In the genomic region with DNA sequence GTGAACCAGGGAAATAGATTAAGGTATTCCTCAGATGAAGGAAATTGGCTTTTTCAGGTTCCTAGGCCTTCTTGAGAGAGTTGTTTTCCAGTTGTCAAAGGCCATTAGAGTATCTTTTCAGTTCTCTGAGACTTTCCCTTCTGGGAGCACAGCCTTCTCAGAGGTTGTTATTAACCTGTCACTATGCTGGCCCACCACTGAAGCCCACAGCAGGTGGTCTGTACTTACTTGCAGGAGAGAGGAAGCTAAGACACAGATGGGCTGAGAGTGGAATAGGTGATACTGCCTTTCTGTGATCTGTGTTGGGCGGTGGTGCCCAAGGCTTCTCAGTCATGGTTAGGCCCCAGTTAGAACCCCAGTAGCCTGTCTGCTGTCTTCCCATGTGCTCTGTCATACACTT, we compare ENCODE assay signal across 33 cellular contexts. TPM values are rescaled to one million over a fixed set of nuclear protein-coding genes. Genes with fewer than 3 reads are reported as not detected.
"Had no signal": no experiment of that assay in that cellular context is flagged by ENCODE, and none has a peak within 500 bp of the region (broad histone marks: within the 10 kb centered on the region; RNA-seq: fewer than 3 reads in every experiment).

No MANE protein-coding gene starts in this region.

- H3K27me3 ChIP-seq: adrenal gland, MG63, SJCRH30 had no signal

- ATAC-seq: activated CD4-positive, alpha-beta T cell treated with anti-CD3 and anti-CD28 coated beads for 36 hours; activated naive CD4-positive, alpha-beta T cell treated with anti-CD3 and anti-CD28 coated beads, Interleukin-2, amount 50 U/mL, for 72 hours; activated T-cell treated with anti-CD3 and anti-CD28 coated beads, Interleukin-2, amount 50 U/mL, for 72 hours; activated T-helper 17 cell treated with anti-CD3 and anti-CD28 coated beads, Interleukin-2, amount 50 U/mL, for 72 hours; Panc1 had no signal

- H3K36me3 ChIP-seq: MG63, SJCRH30 had no signal

- H3K4me3 Mint-ChIP-seq: activated CD4-positive, alpha-beta T cell treated with anti-CD3 and anti-CD28 coated beads for 36 hours; activated CD4-positive, alpha-beta T cell treated with anti-CD3 and anti-CD28 coated beads, Interleukin-2, amount 10 ng/mL, durations not matched to agents 7 days and 5 days; activated naive CD4-positive, alpha-beta T cell treated with anti-CD3 and anti-CD28 coated beads for 36 hours; activated T-cell treated with anti-CD3 and anti-CD28 coated beads, Interleukin-2, amount 50 U/mL, for 72 hours; activated T-helper 17 cell treated with anti-CD3 and anti-CD28 coated beads, Interleukin-2, amount 50 U/mL, for 72 hours; brain; T-helper 2 cell treated with Interferon-gamma antibody and Interleukin-4, amounts not matched to agents 5 μg/mL and 100 μg/mL, for 36 hours had no signal

- DNase-seq: activated CD4-positive, alpha-beta T cell treated with anti-CD3 and anti-CD28 coated beads for 36 hours; activated CD4-positive, alpha-beta T cell treated with anti-CD3 and anti-CD28 coated beads, Interleukin-2, amount 10 ng/mL, durations not matched to agents 7 days and 5 days; activated CD4-positive, alpha-beta T cell treated with anti-CD3 and anti-CD28 coated beads, Interleukin-2, amount 50 U/mL, for 48 hours; activated CD8-positive, alpha-beta memory T cell treated with anti-CD3 and anti-CD28 coated beads, Interleukin-2, amount 50 U/mL, for 4 hours; activated gamma-delta T cell; activated naive CD4-positive, alpha-beta T cell treated with anti-CD3 and anti-CD28 coated beads for 36 hours; activated T-cell treated with anti-CD3 and anti-CD28 coated beads for 4 hours; activated T-cell treated with anti-CD3 and anti-CD28 coated beads, Interleukin-2, amount 50 U/mL, for 72 hours; adrenal gland; caudate nucleus; cerebellar nuclear complex; Kasumi-1; KG1; MG63; NCI-H1048; NCI-H1105 treated with DMSO at 0.1 percent for 48 hours; NCI-H1436; NCI-H1694; NCI-H1930; NCI-H2081 treated with DMSO at 0.1 percent for 48 hours; NCI-H2171; NCI-H226; NCI-H446 treated with DMSO at 0.1 percent for 48 hours; NCI-H524; SHP77; SJCRH30 had no signal

- H3K27me3 Mint-ChIP-seq: activated CD4-positive, alpha-beta T cell treated with anti-CD3 and anti-CD28 coated beads for 36 hours; activated CD4-positive, alpha-beta T cell treated with anti-CD3 and anti-CD28 coated beads, Interleukin-2, amount 10 ng/mL, durations not matched to agents 7 days and 5 days; activated T-helper 17 cell treated with anti-CD3 and anti-CD28 coated beads, Interleukin-2, amount 50 U/mL, for 72 hours had no signal

- H3K4me1 ChIP-seq: adrenal gland had no signal

- H3K27ac Mint-ChIP-seq: activated CD4-positive, alpha-beta T cell treated with anti-CD3 and anti-CD28 coated beads for 36 hours; activated CD4-positive, alpha-beta T cell treated with anti-CD3 and anti-CD28 coated beads, Interleukin-2, amount 10 ng/mL, durations not matched to agents 7 days and 5 days; activated naive CD4-positive, alpha-beta T cell treated with anti-CD3 and anti-CD28 coated beads for 36 hours; activated T-cell treated with anti-CD3 and anti-CD28 coated beads, Interleukin-2, amount 50 U/mL, for 72 hours; activated T-helper 17 cell treated with anti-CD3 and anti-CD28 coated beads, Interleukin-2, amount 50 U/mL, for 72 hours; T-helper 2 cell treated with Interferon-gamma antibody and Interleukin-4, amounts not matched to agents 5 μg/mL and 100 μg/mL, for 36 hours had no signal

- H3K9me3 Mint-ChIP-seq: activated CD4-positive, alpha-beta T cell treated with anti-CD3 and anti-CD28 coated beads, Interleukin-2, amount 10 ng/mL, durations not matched to agents 7 days and 5 days; activated naive CD4-positive, alpha-beta T cell treated with anti-CD3 and anti-CD28 coated beads for 36 hours; activated naive CD4-positive, alpha-beta T cell treated with anti-CD3 and anti-CD28 coated beads, Interleukin-2, amount 50 U/mL, for 72 hours; activated T-cell treated with anti-CD3 and anti-CD28 coated beads, Interleukin-2, amount 50 U/mL, for 72 hours; activated T-helper 17 cell treated with anti-CD3 and anti-CD28 coated beads, Interleukin-2, amount 50 U/mL, for 72 hours; brain; T-helper 2 cell treated with Interferon-gamma antibody and Interleukin-4, amounts not matched to agents 5 μg/mL and 100 μg/mL, for 36 hours had no signal

- H3K9me3 ChIP-seq: adrenal gland, MG63, SJCRH30 had no signal

- H3K4me3 ChIP-seq: adrenal gland, MG63, SJCRH30, SK-N-MC had no signal

- H3K27ac ChIP-seq: adrenal gland, SJCRH30, SK-N-MC had no signal

- H3K4me1 Mint-ChIP-seq: activated CD4-positive, alpha-beta T cell treated with anti-CD3 and anti-CD28 coated beads, Interleukin-2, amount 10 ng/mL, durations not matched to agents 7 days and 5 days; brain had no signal

RNA-seq across cellular contexts. Expression of a gene that starts 22.8 kb away (rescaled TPM):
- total RNA-seq: activated CD4-positive, alpha-beta T cell treated with anti-CD3 and anti-CD28 coated beads, Interleukin-2, amount 10 ng/mL, durations not matched to agents 7 days and 5 days; bronchial epithelial cell had no signal
